25 cellular contexts compared by ENCODE assay signal in the genomic region with DNA sequence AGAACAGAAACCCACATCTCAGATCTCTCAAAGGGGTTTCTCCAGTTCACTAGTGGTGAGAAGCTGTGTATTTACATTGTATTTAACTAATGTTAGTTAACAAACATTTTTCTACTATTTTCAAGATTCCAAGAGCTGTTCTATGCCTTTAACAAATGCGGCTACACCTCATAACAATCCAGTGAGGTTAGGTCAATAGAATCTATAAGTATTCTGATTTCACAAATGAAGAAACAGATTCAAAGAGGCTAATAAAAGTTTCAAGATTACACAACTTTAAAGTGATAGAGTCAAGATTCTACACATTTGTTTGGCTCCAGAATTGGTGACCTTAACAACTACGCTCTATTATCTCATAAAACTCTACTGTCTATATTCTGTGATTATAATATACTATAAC.
A peak's percentile ranks its signal among the peaks of the same experiment; 100 is the strongest.
DNase-seq lines count a peak whose midpoint lies in the region; FAIRE-seq and TF ChIP-seq lines count a peak whose summit lies in the region.
"Had no signal": no experiment of that assay in that cellular context is flagged by ENCODE, and none has a peak within 500 bp of the region (broad histone marks: within the 10 kb centered on the region; RNA-seq: fewer than 3 reads in every experiment).

No MANE protein-coding gene starts in this region.

- H3K27ac ChIP-seq in Peyer's patch (peak overlapping the region in 3 of 4 donors; percentile 48 to 87 (median 79)), neuronal stem cell (replicated peaks; ENCODE audit: low read length) (no peak overlapping the region), endodermal cell (ENCODE audit: low read depth, low read length) (no peak overlapping the region)
- H3K27ac ChIP-seq: RWPE1 had no signal

- H3K9me3 ChIP-seq in Peyer's patch, result no peaks in the 10 kb centered on the region
- no peaks in the 10 kb centered on the region for H3K9me3 ChIP-seq in neuronal stem cell (replicated peaks in 1 of 2; ENCODE audit: control insufficient read depth in 2 of 2, insufficient read depth in 1 of 2, low read depth in 1 of 2, low read length in 2 of 2)
- no peaks in the 10 kb centered on the region for H3K9me3 ChIP-seq in endodermal cell (ENCODE audit: control insufficient read depth, low read length)
- H3K9me3 ChIP-seq: BE2C, HAP-1, MG63 had no signal

- no peak overlapping the region for H3K23ac ChIP-seq in neuronal stem cell (ENCODE audit: low read depth, low read length, poor library complexity)

- no peaks in the 10 kb centered on the region for H3K27me3 ChIP-seq in Peyer's patch
- no peaks in the 10 kb centered on the region for H3K27me3 ChIP-seq in neuronal stem cell (ENCODE audit: control insufficient read depth in 3 of 3, insufficient read depth in 3 of 3, low read depth in 1 of 3, low read length in 3 of 3)
- no peaks in the 10 kb centered on the region for H3K27me3 ChIP-seq in endodermal cell (ENCODE audit: control insufficient read depth, insufficient read depth, low read length, poor library complexity, severe bottlenecking)
- H3K27me3 ChIP-seq: BE2C, MG63 had no signal

- H4K8ac ChIP-seq in neuronal stem cell (ENCODE audit: low read depth, low read length), result no peak overlapping the region

- DNase-seq in Calu3, result no peak
- DNase-seq in Peyer's patch, result no peak
- DNase-seq in neuronal stem cell (ENCODE audit: low spot score), result no peak
- DNase-seq in endodermal cell, result no peak
- no peak for DNase-seq in NCI-H1417 treated with DMSO at 0.1 percent for 48 hours (lab: John Stamatoyannopoulos, UW)
- DNase-seq in T1000 (lab: John Stamatoyannopoulos, UW), result no peak
- DNase-seq: 8988T; ACHN; BE2C; CD8-positive, alpha-beta memory T cell; DMS79 treated with DMSO at 0.1 percent for 48 hours; HFFc6; IMR-90; KG1; MG63; NCI-H1105 treated with DMSO at 0.1 percent for 48 hours; NCI-H2029 treated with DMSO at 0.1 percent for 48 hours; NCI-H2227 treated with DMSO at 0.1 percent for 48 hours; NCI-H526 treated with DMSO at 0.1 percent for 48 hours; SHP77 had no signal

- H3K4me3 Mint-ChIP-seq in Calu3 (ENCODE audit: low read depth, unreplicated experiment) (no peak overlapping the region), endodermal cell (no peak overlapping the region)
- H3K4me3 Mint-ChIP-seq: CD14-positive monocyte; CD8-positive, alpha-beta memory T cell; HFFc6 had no signal

- no peaks in the 10 kb centered on the region for H3K36me3 Mint-ChIP-seq in Calu3 (ENCODE audit: insufficient read depth, unreplicated experiment)
- no peaks in the 10 kb centered on the region for H3K36me3 Mint-ChIP-seq in endodermal cell (ENCODE audit: low read depth)
- H3K36me3 Mint-ChIP-seq: CD14-positive monocyte; CD8-positive, alpha-beta memory T cell had no signal

- H2BK120ac ChIP-seq in neuronal stem cell (ENCODE audit: low read depth, low read length), result no peak overlapping the region

- intact Hi-C loops in Calu3 (cut with micrococcal nuclease; ENCODE audit: unreplicated experiment), result no loop called here

- TF ChIP-seq CTCF in Calu3 (IDR thresholded peaks at IDR 0.05; ENCODE audit: unreplicated experiment) (no peak), Peyer's patch (IDR thresholded peaks at IDR 0.05) (no peak), endodermal cell (conservative IDR thresholded peaks at IDR 0.05) (no peak)

- TF ChIP-seq POLR2A in Peyer's patch (IDR thresholded peaks at IDR 0.05), result no peak

- peaks cover 23% of the 10 kb centered on the region for H3K4me1 Mint-ChIP-seq in Calu3 (ENCODE audit: low read depth, unreplicated experiment)
- peaks cover 20% of the 10 kb centered on the region for H3K4me1 Mint-ChIP-seq in endodermal cell
- H3K4me1 Mint-ChIP-seq: CD14-positive monocyte; CD8-positive, alpha-beta memory T cell had no signal

- no peak overlapping the region for H3K4me3 ChIP-seq in Peyer's patch
- no peak overlapping the region for H3K4me3 ChIP-seq in neuronal stem cell (ENCODE audit: low read length in 2 of 2)
- no peak overlapping the region for H3K4me3 ChIP-seq in endodermal cell (ENCODE audit: low read length)
- H3K4me3 ChIP-seq: HAP-1, MG63 had no signal

- H2BK5ac ChIP-seq in neuronal stem cell (ENCODE audit: low read length), result no peak overlapping the region

- no peak overlapping the region for H2AK5ac ChIP-seq in neuronal stem cell (ENCODE audit: low read depth, low read length)

- H3K79me1 ChIP-seq in neuronal stem cell (ENCODE audit: low read depth, low read length), result no peaks in the 10 kb centered on the region

- no peak overlapping the region for H3K9ac ChIP-seq in neuronal stem cell (ENCODE audit: low read depth, low read length, poor library complexity)
- no peak overlapping the region for H3K9ac ChIP-seq in endodermal cell (ENCODE audit: extremely low read depth, low read length, poor library complexity, severe bottlenecking)

- no peak overlapping the region for H3K4me2 ChIP-seq in neuronal stem cell (ENCODE audit: insufficient read depth, low read length, poor library complexity, severe bottlenecking)

- no CpG with 5 or more reads among the region's 2 CpGs for WGBS in neuronal stem cell (ENCODE audit: extremely low coverage in 2 of 2, insufficient read length in 2 of 2, insufficient replicate concordance in 1 of 2), 2 donors
- WGBS in endodermal cell (ENCODE audit: insufficient coverage in 1 of 2, insufficient read length in 1 of 2), 2 experiments, result 100% methylated on average over 1 of the region's 2 CpGs; no CpG with 5 or more reads in 1 of the 2 experiments

- no peak overlapping the region for H3K4ac ChIP-seq in neuronal stem cell (ENCODE audit: low read length)

- no peaks in the 10 kb centered on the region for H3K36me3 ChIP-seq in Peyer's patch
- H3K36me3 ChIP-seq in neuronal stem cell (replicated peaks in 1 of 2; ENCODE audit: control insufficient read depth in 2 of 2, insufficient read depth in 2 of 2, low read length in 2 of 2), result no peaks in the 10 kb centered on the region
- H3K36me3 ChIP-seq in endodermal cell (ENCODE audit: control insufficient read depth, insufficient read depth, low read length), result no peaks in the 10 kb centered on the region
- H3K36me3 ChIP-seq: BE2C, HAP-1, MG63 had no signal

- no peak overlapping the region for H2BK12ac ChIP-seq in neuronal stem cell (ENCODE audit: low read length)

- H3K14ac ChIP-seq in neuronal stem cell (ENCODE audit: low read length), result no peak overlapping the region

- H3K27ac Mint-ChIP-seq in Calu3 (ENCODE audit: unreplicated experiment), result peak overlapping the region; percentile 96
- no peak overlapping the region for H3K27ac Mint-ChIP-seq in endodermal cell
- H3K27ac Mint-ChIP-seq: CD14-positive monocyte; CD8-positive, alpha-beta memory T cell; HFFc6 had no signal

- no peak overlapping the region for H3K18ac ChIP-seq in neuronal stem cell (ENCODE audit: low read length)

- H3K9me3 Mint-ChIP-seq in Calu3 (ENCODE audit: low read depth, unreplicated experiment) (no peaks in the 10 kb centered on the region), endodermal cell (no peaks in the 10 kb centered on the region)

- no peaks in the 10 kb centered on the region for H3K27me3 Mint-ChIP-seq in Calu3 (ENCODE audit: unreplicated experiment)
- H3K27me3 Mint-ChIP-seq in endodermal cell (ENCODE audit: insufficient read depth), result no peaks in the 10 kb centered on the region
- H3K27me3 Mint-ChIP-seq: CD8-positive, alpha-beta memory T cell had no signal

- no TSS peak for BruUV-seq in Calu3 (replicated peaks; lab: Mats Ljungman, UMichigan)

- no peak overlapping the region for H4K91ac ChIP-seq in neuronal stem cell (ENCODE audit: low read depth, low read length, poor library complexity)

- peak; percentile 36 for FAIRE-seq in islet of Langerhans (lab: Jason Lieb, UNC)
- FAIRE-seq: GM12892 had no signal

- H3K4me1 ChIP-seq in Peyer's patch (no peaks in the 10 kb centered on the region), neuronal stem cell (ENCODE audit: control insufficient read depth in 2 of 2, insufficient read depth in 1 of 2, low read depth in 1 of 2, low read length in 2 of 2) (peaks cover 11 to 31% of the 10 kb centered on the region in 2 donors), endodermal cell (ENCODE audit: control insufficient read depth, insufficient read depth, low read length) (peaks cover 7% of the 10 kb centered on the region)
- H3K4me1 ChIP-seq: HAP-1 had no signal

- CTCF ChIA-PET in Calu3 (lab: Charles Lee), result interaction anchor here (0.7 kb wide), 1 partner anchor 13 kb away, joined by 3 read pairs; no protein-coding TSS in a partner anchor

- no peak overlapping the region for H2BK15ac ChIP-seq in neuronal stem cell (ENCODE audit: low read length)

- peak overlapping the region; percentile 72 for H2AFZ ChIP-seq in neuronal stem cell (ENCODE audit: low read length)

Comparison
In these comparisons a context has a peak if more than half of its experiments do, and no peak if none do; other contexts are left out.
1. H3K27ac ChIP-seq: peak in Peyer's patch (3 of 4); none in neuronal stem cell (single experiment) and endodermal cell (single experiment).